Comparison of ENCODE assay signal across 24 cellular contexts in genomic region chr5:42779083-42779482, GRCh38.
A peak's percentile ranks its signal among the peaks of the same experiment; 100 is the strongest.
DNase-seq lines count a peak whose midpoint lies in the region; ATAC-seq lines count a peak whose summit lies in the region.
"Had no signal": no experiment of that assay in that cellular context is flagged by ENCODE, and none has a peak within 500 bp of the region (broad histone marks: within the 10 kb centered on the region; RNA-seq: fewer than 3 reads in every experiment).

No MANE protein-coding gene starts in this region.

- ATAC-seq in GM18520 (IDR thresholded peaks at IDR 0.05; ENCODE audit: unreplicated experiment) (peak; percentile 91), GM21360 (IDR thresholded peaks at IDR 0.05; ENCODE audit: unreplicated experiment) (peak; percentile 94), HG02973 (IDR thresholded peaks at IDR 0.05; ENCODE audit: unreplicated experiment) (peak; percentile 73), HG03520 (IDR thresholded peaks at IDR 0.05; ENCODE audit: unreplicated experiment) (peak; percentile 58), HG03378 (IDR thresholded peaks at IDR 0.05; ENCODE audit: unreplicated experiment) (no peak), GM21529 (IDR thresholded peaks at IDR 0.05; ENCODE audit: unreplicated experiment) (no peak)
- ATAC-seq: activated CD8-positive, alpha-beta memory T cell treated with anti-CD3 and anti-CD28 coated beads, Interleukin-2, amount 10 ng/mL, durations not matched to agents 7 days and 5 days; esophagus mucosa; foreskin keratinocyte; K562; left colon; sciatic nerve; SK-N-SH treated with all-trans-retinoic acid at 6 μM for 48 hours; stimulated activated naive CD8-positive, alpha-beta T cell treated with anti-CD3 and anti-CD28 coated beads, Interleukin-15, Interleukin-2, amounts not matched to agents 100 U/mL and 50 U/mL, for 24 hours had no signal

- DNase-seq in NCI-H2029 (lab: John Stamatoyannopoulos, UW), result no peak
- no peak for DNase-seq in SW 1271 (lab: John Stamatoyannopoulos, UW)
- DNase-seq: activated CD4-positive, alpha-beta T cell treated with anti-CD3 and anti-CD28 coated beads for 48 hours; activated CD8-positive, alpha-beta memory T cell treated with anti-CD3 and anti-CD28 coated beads, Interleukin-2, amount 10 ng/mL, durations not matched to agents 7 days and 5 days; activated naive CD4-positive, alpha-beta T cell treated with anti-CD3 and anti-CD28 coated beads, Interleukin-2, amount 10 ng/mL, durations not matched to agents 7 days and 5 days; amygdala; DND-41; foreskin keratinocyte; left colon; MG63; NCI-H1436; NCI-H446 treated with DMSO at 0.1 percent for 48 hours; OCI-M1; stimulated activated naive CD8-positive, alpha-beta T cell treated with anti-CD3 and anti-CD28 coated beads, Interleukin-15, Interleukin-2, amounts not matched to agents 100 U/mL and 50 U/mL, for 24 hours had no signal

Comparison
In these comparisons a context has a peak if more than half of its experiments do, and no peak if none do; other contexts are left out.
1. ATAC-seq: peak in GM18520 (single experiment), GM21360 (single experiment), HG02973 (single experiment) and HG03520 (single experiment); none in HG03378 (single experiment) and GM21529 (single experiment).